ENCODE assay signal across 15 cellular contexts in genomic region chr10:20970044-20970443, GRCh38.
DNase-seq lines count a peak whose midpoint lies in the region; ATAC-seq and TF ChIP-seq lines count a peak whose summit lies in the region.
"Had no signal": no experiment of that assay in that cellular context is flagged by ENCODE, and none has a peak within 500 bp of the region (broad histone marks: within the 10 kb centered on the region; RNA-seq: fewer than 3 reads in every experiment).

No MANE protein-coding gene starts in this region.

- no peaks in the 10 kb centered on the region for H3K9me3 ChIP-seq in DOHH2 (ENCODE audit: control insufficient read depth, insufficient read depth, low read length)
- H3K9me3 ChIP-seq: HAP-1 had no signal

- intact Hi-C loops in activated CD4-positive, alpha-beta memory T cell treated with anti-CD3 and anti-CD28 coated beads for 36 hours (cut with micrococcal nuclease) = no loop called here

- H3K9me3 Mint-ChIP-seq in activated CD4-positive, alpha-beta memory T cell treated with anti-CD3 and anti-CD28 coated beads for 36 hours = no peaks in the 10 kb centered on the region

- no peak overlapping the region for H3K27ac Mint-ChIP-seq in activated CD4-positive, alpha-beta memory T cell treated with anti-CD3 and anti-CD28 coated beads for 36 hours
- H3K27ac Mint-ChIP-seq: B cell had no signal

- H3F3A ChIP-seq in DOHH2 (ENCODE audit: control insufficient read depth, insufficient read depth) = no peaks in the 10 kb centered on the region

- no peaks in the 10 kb centered on the region for H3K79me2 ChIP-seq in DOHH2 (ENCODE audit: control insufficient read depth, low read length)

- peak overlapping the region; percentile 50 for H3K4me2 ChIP-seq in DOHH2 (ENCODE audit: low read length)

- TF ChIP-seq CTCF in DOHH2 (IDR thresholded peaks at IDR 0.05; ENCODE audit: low read depth, low read length, poor library complexity, severe bottlenecking) (no peak), foreskin keratinocyte (conservative IDR thresholded peaks at IDR 0.05) (no peak)

- no peaks in the 10 kb centered on the region for H3K27me3 ChIP-seq in DOHH2 (ENCODE audit: control insufficient read depth, low read length)
- no peaks in the 10 kb centered on the region for H3K27me3 ChIP-seq in foreskin keratinocyte

- H3K4me1 ChIP-seq in DOHH2 (ENCODE audit: control insufficient read depth, low read length) = peaks cover 30% of the 10 kb centered on the region
- no peaks in the 10 kb centered on the region for H3K4me1 ChIP-seq in foreskin keratinocyte
- H3K4me1 ChIP-seq: HAP-1 had no signal

- no peaks in the 10 kb centered on the region for H4K20me1 ChIP-seq in DOHH2 (ENCODE audit: control insufficient read depth, insufficient read depth, low read depth, low read length)

- peak overlapping the region; percentile 13 for H3K4me3 ChIP-seq in DOHH2 (ENCODE audit: low read length)
- H3K4me3 ChIP-seq: HAP-1 had no signal

- no peaks in the 10 kb centered on the region for H3K9me2 ChIP-seq in DOHH2 (replicated peaks; ENCODE audit: control insufficient read depth, low read length)

- H3K36me3 Mint-ChIP-seq in activated CD4-positive, alpha-beta memory T cell treated with anti-CD3 and anti-CD28 coated beads for 36 hours = no peaks in the 10 kb centered on the region

- H3K4me3 Mint-ChIP-seq in activated CD4-positive, alpha-beta memory T cell treated with anti-CD3 and anti-CD28 coated beads for 36 hours = no peak overlapping the region

- H3K36me3 ChIP-seq in DOHH2 (ENCODE audit: control insufficient read depth, low read length) = no peaks in the 10 kb centered on the region
- H3K36me3 ChIP-seq: HAP-1 had no signal

- POLR2A ChIA-PET in activated CD4-positive, alpha-beta memory T cell treated with anti-CD3 and anti-CD28 coated beads for 36 hours (lab: Charles Lee) = no interaction called here

- DNase-seq in HCEC 1CT = peak; percentile 53
- DNase-seq in amniotic epithelial cell (ENCODE audit: low read depth) = peak; percentile 69
- DNase-seq in foreskin keratinocyte = peak; percentile 42 to 63
- DNase-seq in iPS-NIHi7 (ENCODE audit: extremely low spot score) = no peak
- no peak for DNase-seq in NOMO-1 (lab: John Stamatoyannopoulos, UW; ENCODE audit: unreplicated experiment in 2 of 2)
- DNase-seq in activated CD4-positive, alpha-beta memory T cell treated with anti-CD3 and anti-CD28 coated beads for 36 hours = no peak
- no peak for DNase-seq in NCI-H2171 treated with DMSO at 0.1 percent for 48 hours (lab: John Stamatoyannopoulos, UW)
- DNase-seq: activated effector memory CD4-positive, alpha-beta T cell treated with Interleukin-2 at 50 U/mL for 16 hours; DND-41; Kasumi-1; NCI-H2081; NCI-H774 had no signal

- H3K27me3 Mint-ChIP-seq in activated CD4-positive, alpha-beta memory T cell treated with anti-CD3 and anti-CD28 coated beads for 36 hours = no peaks in the 10 kb centered on the region
- H3K27me3 Mint-ChIP-seq: B cell had no signal

- H3K27ac ChIP-seq in DOHH2 (ENCODE audit: low read depth, low read length) = peak overlapping the region; percentile 75
- H3K27ac ChIP-seq in foreskin keratinocyte = no peak overlapping the region

- ATAC-seq in foreskin keratinocyte = peak; percentile 99

- CTCF ChIA-PET in activated CD4-positive, alpha-beta memory T cell treated with anti-CD3 and anti-CD28 coated beads for 36 hours (lab: Charles Lee) = no interaction called here

- H3K4me1 Mint-ChIP-seq in activated CD4-positive, alpha-beta memory T cell treated with anti-CD3 and anti-CD28 coated beads for 36 hours (ENCODE audit: low read depth) = no peaks in the 10 kb centered on the region

Comparison
In these comparisons a context has a peak if more than half of its experiments do, and no peak if none do; other contexts are left out.
1. DNase-seq: peak in HCEC 1CT (single experiment), amniotic epithelial cell (single experiment) and foreskin keratinocyte (2 of 2); none in iPS-NIHi7 (single experiment), NOMO-1 (0 of 2), activated CD4-positive, alpha-beta memory T cell treated with anti-CD3 and anti-CD28 coated beads for 36 hours (single experiment) and NCI-H2171 treated with DMSO at 0.1 percent for 48 hours (single experiment).